ENCODE assay signal across 12 cellular contexts in the genomic region with DNA sequence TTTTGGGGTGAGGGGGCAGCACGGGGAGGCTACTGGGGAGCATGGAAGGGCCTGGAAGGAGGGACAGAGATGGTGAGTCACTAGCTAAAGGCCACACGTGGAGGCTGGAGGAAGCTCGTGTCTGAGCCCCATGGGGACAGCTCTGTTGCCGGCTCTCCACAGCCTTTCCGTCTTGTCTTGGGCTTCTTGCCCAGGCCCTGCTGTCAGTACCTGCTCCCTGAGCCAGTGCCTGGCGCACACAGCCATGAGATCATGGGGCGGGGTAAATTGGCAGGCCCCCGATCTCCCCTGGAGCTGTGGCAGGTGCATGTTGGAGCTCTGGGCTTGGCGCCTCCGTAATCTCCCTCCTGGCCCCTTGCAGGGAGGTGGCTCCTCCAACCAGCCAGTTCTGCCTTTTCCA. TPM values are rescaled to one million over a fixed set of nuclear protein-coding genes. Genes with fewer than 3 reads are reported as not detected.
DNase-seq lines count a peak whose midpoint lies in the region; ATAC-seq and TF ChIP-seq lines count a peak whose summit lies in the region.
"Had no signal": no experiment of that assay in that cellular context is flagged by ENCODE, and none has a peak within 500 bp of the region (broad histone marks: within the 10 kb centered on the region; RNA-seq: fewer than 3 reads in every experiment).

No MANE protein-coding gene starts in this region.

- ATAC-seq in GM21717 (IDR thresholded peaks at IDR 0.05; ENCODE audit: unreplicated experiment) (no peak), HG03139 (IDR thresholded peaks at IDR 0.05; ENCODE audit: unreplicated experiment) (no peak), GM19324 (IDR thresholded peaks at IDR 0.05; ENCODE audit: low FRiP score, unreplicated experiment) (no peak)
- ATAC-seq: HCT116, K562 had no signal

- H3K4me2 ChIP-seq in hepatocyte = no peak overlapping the region

- WGBS in sigmoid colon, 2 donors = 11 to 51% methylated on average over 10 of the region's 10 CpGs
- 62% methylated on average over 10 of the region's 10 CpGs for WGBS in hepatocyte (ENCODE audit: low lambda C conversion rate, missing lambda C conversion rate)

- H3K9me2 ChIP-seq in hepatocyte (replicated peaks; ENCODE audit: insufficient read depth) = no peaks in the 10 kb centered on the region

- TF ChIP-seq POLR2A in sigmoid colon (IDR thresholded peaks at IDR 0.05) = no peak

- H3K4me3 ChIP-seq in fibroblast of mammary gland (ENCODE audit: control insufficient read depth, low read depth, low read length) (no peak overlapping the region), sigmoid colon (no peak overlapping the region), hepatocyte (no peak overlapping the region)
- H3K4me3 ChIP-seq: cardiac muscle cell, K562, lung had no signal

- H3K36me3 ChIP-seq in sigmoid colon = no peaks in the 10 kb centered on the region
- H3K36me3 ChIP-seq in hepatocyte (replicated peaks; ENCODE audit: insufficient read depth, low read depth) = no peaks in the 10 kb centered on the region
- H3K36me3 ChIP-seq: cardiac muscle cell had no signal

- no peak for TF ChIP-seq EP300 in sigmoid colon (IDR thresholded peaks at IDR 0.05)

- intact Hi-C loops in sigmoid colon (cut with DNase I) = no loop called here

- no peaks in the 10 kb centered on the region for H3K27me3 ChIP-seq in sigmoid colon
- H3K27me3 ChIP-seq in hepatocyte = no peaks in the 10 kb centered on the region

- no peak for TF ChIP-seq CTCF in fibroblast of mammary gland (conservative IDR thresholded peaks at IDR 0.05; ENCODE audit: control insufficient read depth, insufficient read depth, low read depth, low read length)
- TF ChIP-seq CTCF in sigmoid colon (IDR thresholded peaks at IDR 0.05) = no peak
- no peak for TF ChIP-seq CTCF in hepatocyte (IDR thresholded peaks at IDR 0.05; ENCODE audit: poor library complexity)

- no peaks in the 10 kb centered on the region for H3K79me2 ChIP-seq in hepatocyte

- no peak overlapping the region for H2AFZ ChIP-seq in hepatocyte

- DNase-seq in GM04504 (ENCODE audit: low read depth) = peak; percentile 43
- peak; percentile 83 for DNase-seq in NCI-H345 treated with DMSO at 0.1 percent for 48 hours (lab: John Stamatoyannopoulos, UW; ENCODE audit: unreplicated experiment)
- DNase-seq in fibroblast of mammary gland (ENCODE audit: low read depth) = peak; percentile 88
- peak; percentile 75 for DNase-seq in sigmoid colon
- DNase-seq in hepatocyte (ENCODE audit: low spot score) = no peak

- peaks cover 0 to 21% (median 5%) of the 10 kb centered on the region in 4 donors for H3K4me1 ChIP-seq in sigmoid colon
- H3K4me1 ChIP-seq in hepatocyte (ENCODE audit: insufficient read depth) = peaks cover 11% of the 10 kb centered on the region

- H3K27ac ChIP-seq in sigmoid colon (peak overlapping the region in 1 of 4 donors; percentile 2), hepatocyte (no peak overlapping the region)
- H3K27ac ChIP-seq: cardiac muscle cell had no signal

- no peaks in the 10 kb centered on the region for H3K9me3 ChIP-seq in sigmoid colon
- H3K9me3 ChIP-seq in hepatocyte (ENCODE audit: low read depth) = no peaks in the 10 kb centered on the region

- no peaks in the 10 kb centered on the region for H4K20me1 ChIP-seq in hepatocyte (ENCODE audit: insufficient read depth, poor library complexity, severe bottlenecking)

RNA-seq across cellular contexts. Expression of a gene that starts 16.1 kb away (rescaled TPM):
- total RNA-seq in sigmoid colon = not detected
- polyA plus RNA-seq in sigmoid colon = under 1 TPM in 2 of 3 donors, not detected in 1; under 0.01 to 0.34 TPM
- 0.28 and 0.77 TPM in 2 replicates for total RNA-seq in hepatocyte
- polyA plus RNA-seq in hepatocyte = 1.2 and 1.5 TPM in 2 replicates
- total RNA-seq: cardiac muscle cell, K562 had no signal
- polyA plus RNA-seq: cardiac muscle cell, K562 had no signal

RNA-seq across cellular contexts. Expression of a gene that starts 25.1 kb away (rescaled TPM):
- total RNA-seq in sigmoid colon (1 to 10 TPM in 1 of 4 donors, under 1 TPM in 1, not detected in 2; 0.27 to 3.2 TPM), hepatocyte (12.6 and 27.1 TPM in 2 replicates)
- polyA plus RNA-seq in sigmoid colon (10 to 100 TPM in 1 of 3 donors, 1 to 10 TPM in 2; 1.2 to 12.0 (median 2.4) TPM), hepatocyte (33.3 and 80.2 TPM in 2 replicates)
- polyA plus RNA-seq: K562 had no signal
